In the genomic region with DNA sequence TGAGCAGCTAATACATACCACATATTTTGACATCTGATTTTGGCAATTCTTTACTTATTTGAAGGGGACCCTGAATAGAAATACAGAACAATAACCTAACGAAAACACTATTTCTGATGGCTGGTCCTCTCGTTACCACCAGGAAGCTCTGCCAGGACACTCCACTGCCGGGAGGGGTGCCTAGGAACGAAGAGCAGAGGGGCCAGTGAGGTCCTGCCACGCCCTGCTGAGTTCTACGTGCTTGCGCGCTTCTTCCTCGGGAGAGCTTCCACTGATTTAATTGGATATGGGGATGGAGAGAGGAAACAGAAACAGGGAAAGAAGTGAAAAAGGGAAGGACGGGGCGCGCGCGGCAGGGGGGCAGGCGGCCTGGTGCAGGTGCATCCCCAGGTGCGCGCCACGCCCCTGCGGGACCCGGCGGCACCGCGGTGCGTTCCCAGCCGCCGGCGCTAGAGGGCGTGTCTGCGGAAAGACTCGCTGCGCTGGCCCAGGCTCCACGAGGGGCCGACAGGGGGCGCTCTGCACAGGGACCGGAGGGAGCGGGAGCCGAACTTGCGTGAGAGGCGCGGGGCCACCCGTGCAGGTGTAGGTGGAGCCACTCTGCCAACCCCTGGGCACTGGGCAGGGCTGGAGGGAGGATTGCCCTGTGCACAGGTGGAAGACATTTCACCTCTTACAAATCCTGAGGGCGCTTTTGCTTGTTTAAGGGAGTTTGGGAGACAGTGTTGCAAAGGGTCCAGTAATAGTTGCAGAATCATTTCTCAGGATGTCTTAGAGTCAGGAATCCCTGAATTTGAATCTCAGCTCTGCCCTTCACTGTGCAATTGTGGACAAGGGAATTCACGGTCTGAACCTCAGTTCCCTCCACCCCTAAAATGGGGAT, we compare ENCODE assay signal across 8 cellular contexts.
DNase-seq lines count a peak whose midpoint lies in the region; ATAC-seq and TF ChIP-seq lines count a peak whose summit lies in the region.

No MANE protein-coding gene starts in this region.

- DNase-seq in cardiac muscle cell (ENCODE audit: low read depth in 1 of 2, low spot score in 1 of 2), result peak; percentile 1 to 81
- DNase-seq in cardiac septum (ENCODE audit: low spot score), result no peak
- DNase-seq in Jurkat, Clone E6-1 (ENCODE audit: low read depth, low spot score), result peak; percentile 37
- peak; percentile 60 for DNase-seq in activated T-cell treated with anti-CD3 and anti-CD28 coated beads, Interleukin-2, amount 50 U/mL, for 1 hour
- DNase-seq in foreskin keratinocyte, result no peak
- DNase-seq in sigmoid colon, result no peak
- no peak for DNase-seq in NCI-H524 treated with DMSO at 0.1 percent for 48 hours (lab: John Stamatoyannopoulos, UW)

- H3K4me1 ChIP-seq in cardiac muscle cell (ENCODE audit: low read depth) (no peaks in the 10 kb centered on the region), foreskin keratinocyte (no peaks in the 10 kb centered on the region), sigmoid colon (peaks cover 0 to 10% (median 0%) of the 10 kb centered on the region in 4 donors)

- H3K27me3 ChIP-seq in cardiac muscle cell, result peaks cover 28% of the 10 kb centered on the region
- no peaks in the 10 kb centered on the region for H3K27me3 ChIP-seq in foreskin keratinocyte
- peaks cover 0 to 20% (median 12%) of the 10 kb centered on the region in 3 donors for H3K27me3 ChIP-seq in sigmoid colon

- H3K27ac ChIP-seq in cardiac muscle cell (no peak overlapping the region), foreskin keratinocyte (no peak overlapping the region), sigmoid colon (no peak overlapping the region)

- TF ChIP-seq EP300 in sigmoid colon (IDR thresholded peaks at IDR 0.05), result no peak

- 12 to 19% methylated on average over 43 of the region's 43 CpGs for WGBS in sigmoid colon, 2 donors

- H3K4me3 ChIP-seq in cardiac muscle cell, result no peak overlapping the region
- H3K4me3 ChIP-seq in Jurkat, Clone E6-1 (ENCODE audit: low read length), result no peak overlapping the region
- H3K4me3 ChIP-seq in sigmoid colon, result no peak overlapping the region

- ATAC-seq in foreskin keratinocyte (peak; percentile 86), GM18870 (IDR thresholded peaks at IDR 0.05; ENCODE audit: unreplicated experiment) (no peak)

- intact Hi-C loops in cardiac septum (cut with DNase I) (no loop called here), sigmoid colon (cut with DNase I) (no loop called here)

- TF ChIP-seq CTCF in cardiac muscle cell (IDR thresholded peaks at IDR 0.05; ENCODE audit: low read depth, low read length), result peak; percentile 48
- TF ChIP-seq CTCF in foreskin keratinocyte (conservative IDR thresholded peaks at IDR 0.05), result peak; percentile 97
- TF ChIP-seq CTCF in sigmoid colon (IDR thresholded peaks at IDR 0.05), result peak in 3 of 4 experiments; percentile 16 to 72 (median 42)

- no peaks in the 10 kb centered on the region for H3K36me3 ChIP-seq in cardiac muscle cell
- no peaks in the 10 kb centered on the region for H3K36me3 ChIP-seq in sigmoid colon

- H3K9me3 ChIP-seq in cardiac muscle cell (ENCODE audit: low read depth) (no peaks in the 10 kb centered on the region), sigmoid colon (no peaks in the 10 kb centered on the region)

- TF ChIP-seq POLR2A in sigmoid colon (IDR thresholded peaks at IDR 0.05), result no peak

Comparison
In these comparisons a context has a peak if more than half of its experiments do, and no peak if none do; other contexts are left out.
1. DNase-seq: peak in cardiac muscle cell (2 of 2), Jurkat, Clone E6-1 (single experiment) and activated T-cell treated with anti-CD3 and anti-CD28 coated beads, Interleukin-2, amount 50 U/mL, for 1 hour (single experiment); none in cardiac septum (single experiment), foreskin keratinocyte (0 of 2), sigmoid colon (single experiment) and NCI-H524 treated with DMSO at 0.1 percent for 48 hours (single experiment).
2. CTCF ChIP-seq: peak in every context shown above with its lines; median percentile 97 in foreskin keratinocyte; 48 in cardiac muscle cell; 42 in sigmoid colon.